ENCODE assay signal across 24 cellular contexts in genomic region chr20:19370076-19371075, GRCh38.
"Had no signal": no experiment of that assay in that cellular context is flagged by ENCODE, and none has a peak within 500 bp of the region (broad histone marks: within the 10 kb centered on the region; RNA-seq: fewer than 3 reads in every experiment).

No MANE protein-coding gene starts in this region.

- ATAC-seq: activated CD8-positive, alpha-beta memory T cell treated with anti-CD3 and anti-CD28 coated beads, Interleukin-2, amount 10 ng/mL, durations not matched to agents 7 days and 5 days; gastrocnemius medialis; stimulated activated naive CD8-positive, alpha-beta T cell treated with anti-CD3 and anti-CD28 coated beads, Interleukin-15, Interleukin-2, amounts not matched to agents 100 U/mL and 50 U/mL, for 24 hours had no signal

- H3K27ac ChIP-seq: brain microvascular endothelial cell, coronary artery, gastrocnemius medialis, left ventricle myocardium inferior, prostate gland, right atrium auricular region, skin epidermis, tibial nerve, vagina had no signal

- H3K4me1 Mint-ChIP-seq: activated B cell treated with CpG ODN at 0.5 μM for 24 hours; activated CD4-positive, alpha-beta memory T cell treated with anti-CD3 and anti-CD28 coated beads, Interleukin-2, amount 10 ng/mL, durations not matched to agents 7 days and 5 days; activated CD8-positive, alpha-beta memory T cell treated with anti-CD3 and anti-CD28 coated beads, Interleukin-2, amount 10 ng/mL, durations not matched to agents 7 days and 5 days; neural crest cell had no signal

- H3K4me3 ChIP-seq: coronary artery, gastrocnemius medialis, left ventricle myocardium inferior, prostate gland, right atrium auricular region, skin epidermis, tibial nerve, vagina had no signal

- FAIRE-seq: endometrium, kidney had no signal

- H3K9me3 ChIP-seq: gastrocnemius medialis, left ventricle myocardium inferior, prostate gland, right atrium auricular region, tibial nerve, vagina had no signal

- H3K27ac Mint-ChIP-seq: activated B cell treated with CpG ODN at 0.5 μM for 24 hours; activated CD4-positive, alpha-beta memory T cell treated with anti-CD3 and anti-CD28 coated beads, Interleukin-2, amount 10 ng/mL, durations not matched to agents 7 days and 5 days; activated CD8-positive, alpha-beta memory T cell treated with anti-CD3 and anti-CD28 coated beads, Interleukin-2, amount 10 ng/mL, durations not matched to agents 7 days and 5 days had no signal

- H3K36me3 ChIP-seq: brain microvascular endothelial cell, gastrocnemius medialis, left ventricle myocardium inferior, prostate gland, right atrium auricular region, tibial nerve, vagina had no signal

- H3K36me3 Mint-ChIP-seq: activated CD8-positive, alpha-beta memory T cell treated with anti-CD3 and anti-CD28 coated beads, Interleukin-2, amount 10 ng/mL, durations not matched to agents 7 days and 5 days had no signal

- H3K4me3 Mint-ChIP-seq: activated B cell treated with CpG ODN at 0.5 μM for 24 hours; activated CD4-positive, alpha-beta memory T cell treated with anti-CD3 and anti-CD28 coated beads, Interleukin-2, amount 10 ng/mL, durations not matched to agents 7 days and 5 days; activated CD8-positive, alpha-beta memory T cell treated with anti-CD3 and anti-CD28 coated beads, Interleukin-2, amount 10 ng/mL, durations not matched to agents 7 days and 5 days; neural crest cell had no signal

- H3K27me3 Mint-ChIP-seq: activated CD4-positive, alpha-beta memory T cell treated with anti-CD3 and anti-CD28 coated beads, Interleukin-2, amount 10 ng/mL, durations not matched to agents 7 days and 5 days; activated CD8-positive, alpha-beta memory T cell treated with anti-CD3 and anti-CD28 coated beads, Interleukin-2, amount 10 ng/mL, durations not matched to agents 7 days and 5 days had no signal

- H3K9me3 Mint-ChIP-seq: activated B cell treated with CpG ODN at 0.5 μM for 24 hours, neural crest cell had no signal

- DNase-seq: activated B cell treated with CpG ODN at 0.5 μM for 24 hours; activated CD4-positive, alpha-beta memory T cell treated with anti-CD3 and anti-CD28 coated beads, Interleukin-2, amount 10 ng/mL, durations not matched to agents 7 days and 5 days; activated CD4-positive, alpha-beta T cell treated with anti-CD3 and anti-CD28 coated beads for 4 hours; activated CD8-positive, alpha-beta memory T cell treated with anti-CD3 and anti-CD28 coated beads, Interleukin-2, amount 10 ng/mL, durations not matched to agents 7 days and 5 days; activated naive CD4-positive, alpha-beta T cell; aorta; brain microvascular endothelial cell; erythroblast; gastrocnemius medialis; head of caudate nucleus; kidney; left ventricle myocardium inferior; mammary epithelial cell; midbrain; stimulated activated naive CD8-positive, alpha-beta T cell treated with anti-CD3 and anti-CD28 coated beads, Interleukin-15, Interleukin-2, amounts not matched to agents 100 U/mL and 50 U/mL, for 24 hours; substantia nigra had no signal
